In the genomic region with DNA sequence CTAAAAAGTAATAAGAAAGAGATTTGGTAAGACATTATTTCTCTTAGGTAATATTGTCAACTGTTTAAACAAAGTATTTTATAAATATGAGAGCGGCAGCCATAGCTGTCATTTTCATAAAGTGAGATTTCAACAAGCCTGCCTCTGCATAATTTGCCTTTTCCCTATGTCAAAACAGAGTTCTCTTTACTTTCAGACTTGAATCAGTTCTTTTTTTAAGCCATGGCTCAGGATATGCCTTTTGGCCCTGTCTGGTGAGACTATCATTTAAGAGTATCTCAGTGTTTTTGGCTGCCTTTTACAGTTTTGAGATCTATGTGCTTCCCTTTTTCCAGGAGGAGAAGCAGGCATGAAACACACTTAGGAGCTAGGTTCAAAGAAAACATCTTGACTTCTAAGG, we compare ENCODE assay signal across 13 cellular contexts. TPM values are rescaled to one million over a fixed set of nuclear protein-coding genes. Genes with fewer than 3 reads are reported as not detected.
"Had no signal": no experiment of that assay in that cellular context is flagged by ENCODE, and none has a peak within 500 bp of the region (broad histone marks: within the 10 kb centered on the region; RNA-seq: fewer than 3 reads in every experiment).

No MANE protein-coding gene starts in this region.

- DNase-seq: activated CD4-positive, alpha-beta T cell treated with anti-CD3 and anti-CD28 coated beads for 1 hour; body of pancreas; endodermal cell; foreskin melanocyte; right lobe of liver; stimulated activated naive CD4-positive, alpha-beta T cell; tibial artery; WERI-Rb-1 had no signal

- H3K4me3 Mint-ChIP-seq: activated naive CD8-positive, alpha-beta T cell; endodermal cell; neural crest cell had no signal

- H3K27ac Mint-ChIP-seq: activated naive CD8-positive, alpha-beta T cell; endodermal cell had no signal

- H3K4me1 ChIP-seq: body of pancreas, prostate gland, right lobe of liver had no signal

- H3K9me3 ChIP-seq: body of pancreas, prostate gland, right lobe of liver, tibial artery had no signal

- H3K27ac ChIP-seq: body of pancreas, prostate gland, right lobe of liver, WERI-Rb-1 had no signal

- H3K4me1 Mint-ChIP-seq: neural crest cell had no signal

- H3K36me3 ChIP-seq: prostate gland, right lobe of liver, tibial artery, WERI-Rb-1 had no signal

- H3K4me3 ChIP-seq: body of pancreas, prostate gland, right lobe of liver, tibial artery had no signal

- H3K36me3 Mint-ChIP-seq: activated naive CD8-positive, alpha-beta T cell had no signal

- ATAC-seq: body of pancreas, right lobe of liver had no signal

- H3K27me3 ChIP-seq: body of pancreas, right lobe of liver, tibial artery had no signal

RNA-seq across cellular contexts. Expression of gene GUCY1A1, which starts 7.5 kb away (rescaled TPM):
- total RNA-seq: osteoblast; T-helper 2 cell treated with Interferon-gamma antibody and Interleukin-4, amounts not matched to agents 100 ng/mL and 5 ng/mL, for 36 hours had no signal
